ENCODE assay signal across 8 cellular contexts in genomic region chr12:14258468-14258947, GRCh38.
DNase-seq lines count a peak whose midpoint lies in the region; ATAC-seq and TF ChIP-seq lines count a peak whose summit lies in the region.

No MANE protein-coding gene starts in this region.

- no peaks in the 10 kb centered on the region for H3K27me3 ChIP-seq in SU-DHL-6 (ENCODE audit: low read length)
- no peaks in the 10 kb centered on the region for H3K27me3 ChIP-seq in hepatocyte
- no peaks in the 10 kb centered on the region for H3K27me3 ChIP-seq in skeletal muscle satellite cell (ENCODE audit: control insufficient read depth, insufficient read depth, low read length)

- H3K9ac ChIP-seq in SU-DHL-6 (ENCODE audit: low read length) (peak overlapping the region; percentile 34), skeletal muscle satellite cell (ENCODE audit: low read depth, low read length) (no peak overlapping the region)

- H3K27ac ChIP-seq in SU-DHL-6 (ENCODE audit: low read depth, low read length) (peak overlapping the region; percentile 99), hepatocyte (peak overlapping the region; percentile 94)

- H3K4me2 ChIP-seq in SU-DHL-6 (ENCODE audit: low read depth, low read length, poor library complexity, severe bottlenecking) (peak overlapping the region; percentile 80), hepatocyte (peak overlapping the region; percentile 54), skeletal muscle satellite cell (ENCODE audit: low read length) (peak overlapping the region; percentile 51)

- H3K4me3 ChIP-seq in SU-DHL-6 (ENCODE audit: insufficient read depth, low read length, poor library complexity, severe bottlenecking), result peak overlapping the region; percentile 4
- no peak overlapping the region for H3K4me3 ChIP-seq in hepatocyte
- peak overlapping the region; percentile 30 for H3K4me3 ChIP-seq in skeletal muscle satellite cell (ENCODE audit: low read length)

- H3K9me2 ChIP-seq in SU-DHL-6 (replicated peaks; ENCODE audit: insufficient read depth, low read length) (no peaks in the 10 kb centered on the region), hepatocyte (replicated peaks; ENCODE audit: insufficient read depth) (no peaks in the 10 kb centered on the region)

- DNase-seq in hepatocyte (ENCODE audit: low spot score) (peak; percentile 31), inferior parietal cortex (ENCODE audit: extremely low spot score) (no peak), superior temporal gyrus (ENCODE audit: extremely low spot score) (no peak)

- TF ChIP-seq CTCF in SU-DHL-6 (IDR thresholded peaks at IDR 0.05; ENCODE audit: insufficient read depth, low read length, poor library complexity, severe bottlenecking), result no peak
- TF ChIP-seq CTCF in hepatocyte (IDR thresholded peaks at IDR 0.05; ENCODE audit: poor library complexity), result no peak

- peaks cover 9% of the 10 kb centered on the region for H3F3A ChIP-seq in SU-DHL-6 (ENCODE audit: insufficient read depth)

- H2AFZ ChIP-seq in SU-DHL-6 (ENCODE audit: low read depth, low read length, severe bottlenecking) (peak overlapping the region; percentile 78), hepatocyte (peak overlapping the region; percentile 25)

- H3K79me2 ChIP-seq in SU-DHL-6 (ENCODE audit: insufficient read depth, low read length) (no peaks in the 10 kb centered on the region), hepatocyte (no peaks in the 10 kb centered on the region)

- H3K4me1 ChIP-seq in hepatocyte (ENCODE audit: insufficient read depth) (peaks cover 32% of the 10 kb centered on the region), skeletal muscle satellite cell (ENCODE audit: control insufficient read depth, insufficient read depth, low read length) (peaks cover 50% of the 10 kb centered on the region)

- H4K20me1 ChIP-seq in SU-DHL-6 (ENCODE audit: low read depth, low read length), result no peaks in the 10 kb centered on the region
- no peaks in the 10 kb centered on the region for H4K20me1 ChIP-seq in hepatocyte (ENCODE audit: insufficient read depth, poor library complexity, severe bottlenecking)

- peak; percentile 11 for ATAC-seq in GM18907 (IDR thresholded peaks at IDR 0.05; ENCODE audit: unreplicated experiment)
- ATAC-seq in GM21576 (IDR thresholded peaks at IDR 0.05; ENCODE audit: unreplicated experiment), result no peak
- ATAC-seq in HG02981 (IDR thresholded peaks at IDR 0.05; ENCODE audit: unreplicated experiment), result no peak

- H3K9me3 ChIP-seq in SU-DHL-6 (ENCODE audit: insufficient read depth, low read length) (no peaks in the 10 kb centered on the region), hepatocyte (ENCODE audit: low read depth) (no peaks in the 10 kb centered on the region), skeletal muscle satellite cell (replicated peaks; ENCODE audit: low read length) (no peaks in the 10 kb centered on the region)

- 60% methylated on average over 4 of the region's 4 CpGs for WGBS in hepatocyte (ENCODE audit: low lambda C conversion rate, missing lambda C conversion rate)

- no peaks in the 10 kb centered on the region for H3K36me3 ChIP-seq in SU-DHL-6 (ENCODE audit: low read length)
- no peaks in the 10 kb centered on the region for H3K36me3 ChIP-seq in hepatocyte (replicated peaks; ENCODE audit: insufficient read depth, low read depth)
- no peaks in the 10 kb centered on the region for H3K36me3 ChIP-seq in skeletal muscle satellite cell (ENCODE audit: insufficient read depth, low read length)
